In the genomic region with DNA sequence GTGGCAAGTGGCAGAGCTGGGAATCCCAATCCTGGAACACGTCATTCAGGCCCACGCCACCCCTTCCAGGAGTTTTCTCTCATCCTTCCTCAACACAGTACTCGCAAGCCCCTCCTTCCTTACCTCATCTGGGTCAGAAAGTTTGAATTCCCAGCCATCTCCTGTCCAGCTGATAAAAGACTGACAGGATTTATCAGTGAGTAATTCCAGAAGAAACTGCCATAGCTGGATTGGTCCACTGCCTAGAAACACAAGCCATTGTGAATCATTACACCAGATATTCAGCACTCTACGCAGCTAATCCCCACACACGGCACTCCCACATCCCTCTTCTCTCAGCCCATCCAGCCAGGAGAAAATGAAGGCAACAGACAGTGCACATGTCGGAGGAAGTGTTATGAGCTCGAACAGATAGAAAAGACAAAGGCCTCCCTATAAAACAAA, we compare ENCODE assay signal across 9 cellular contexts.
DNase-seq lines count a peak whose midpoint lies in the region; ATAC-seq and TF ChIP-seq lines count a peak whose summit lies in the region.
"Had no signal": no experiment of that assay in that cellular context is flagged by ENCODE, and none has a peak within 500 bp of the region (broad histone marks: within the 10 kb centered on the region; RNA-seq: fewer than 3 reads in every experiment).

No MANE protein-coding gene starts in this region.

- H3K27me3 Mint-ChIP-seq in MCF 10A (ENCODE audit: insufficient read depth, unreplicated experiment): no peaks in the 10 kb centered on the region

- no peaks in the 10 kb centered on the region for H3K9me3 Mint-ChIP-seq in MCF 10A (ENCODE audit: unreplicated experiment)

- TF ChIP-seq CTCF in breast epithelium (IDR thresholded peaks at IDR 0.05) (no peak), MCF 10A (IDR thresholded peaks at IDR 0.05; ENCODE audit: unreplicated experiment) (no peak)

- H3K4me1 ChIP-seq in breast epithelium (peaks cover 0 to 4% of the 10 kb centered on the region in 2 donors), muscle layer of duodenum (ENCODE audit: control insufficient read depth in 1 of 2, insufficient read depth in 2 of 2, low read length in 2 of 2) (peaks cover 5 to 23% of the 10 kb centered on the region in 2 donors), aorta (ENCODE audit: control insufficient read depth in 1 of 2, insufficient read depth in 2 of 2, low read length in 2 of 2) (peaks cover 3 to 14% of the 10 kb centered on the region in 2 donors)

- CTCF ChIA-PET in MCF 10A (lab: Yijun Ruan, JAX): no interaction called here

- 7 to 13% methylated on average over 7 of the region's 7 CpGs for WGBS in aorta, 2 donors

- H3K27ac ChIP-seq in breast epithelium (peak overlapping the region; percentile 79 to 86), muscle layer of duodenum (ENCODE audit: low read length) (peak overlapping the region; percentile 13), aorta (ENCODE audit: low read depth in 1 of 2, low read length in 2 of 2) (peak overlapping the region in 1 of 2 donors; percentile 76)

- peaks cover 11% of the 10 kb centered on the region for H3K4me1 Mint-ChIP-seq in MCF 10A (ENCODE audit: insufficient read depth, unreplicated experiment)

- DNase-seq in breast epithelium (ENCODE audit: low spot score in 2 of 2) (no peak), MCF 10A (ENCODE audit: unreplicated experiment) (no peak), dermis microvascular lymphatic vessel endothelial cell (ENCODE audit: low read depth in 2 of 2) (peak; percentile 87 to 94), aorta (no peak), T-helper 9 cell (no peak), RPMI8226 (no peak)
- DNase-seq: COR-L47 had no signal

- H3K4me3 ChIP-seq in breast epithelium: no peak overlapping the region
- H3K4me3 ChIP-seq in muscle layer of duodenum (ENCODE audit: low read depth in 1 of 2, low read length in 2 of 2): no peak overlapping the region
- no peak overlapping the region for H3K4me3 ChIP-seq in aorta (ENCODE audit: low read length in 2 of 2)

- intact Hi-C loops in breast epithelium (cut with DNase I; ENCODE audit: low total_unique reads) (no loop called here), MCF 10A (cut with micrococcal nuclease) (no loop called here), aorta (cut with DNase I) (no loop called here)

- TF ChIP-seq POLR2A in breast epithelium (IDR thresholded peaks at IDR 0.05): no peak

- BruUV-seq in MCF 10A (replicated peaks; lab: Mats Ljungman, UMichigan): no TSS peak

- H3K27me3 ChIP-seq in breast epithelium (no peaks in the 10 kb centered on the region), muscle layer of duodenum (ENCODE audit: low read depth, low read length) (no peaks in the 10 kb centered on the region), aorta (ENCODE audit: control insufficient read depth in 1 of 2, insufficient read depth in 2 of 2, low read length in 1 of 2) (no peaks in the 10 kb centered on the region)

- H3K27ac Mint-ChIP-seq in MCF 10A (ENCODE audit: low read depth, unreplicated experiment): no peak overlapping the region

- no peak overlapping the region for H3K4me3 Mint-ChIP-seq in MCF 10A (ENCODE audit: unreplicated experiment)

- ATAC-seq in aorta (ENCODE audit: low FRiP score): peak; percentile 61
- no peak for ATAC-seq in GM19328 (IDR thresholded peaks at IDR 0.05; ENCODE audit: unreplicated experiment)

- H3K9me3 ChIP-seq in breast epithelium (no peaks in the 10 kb centered on the region), muscle layer of duodenum (ENCODE audit: control insufficient read depth in 1 of 2, low read length in 2 of 2) (no peaks in the 10 kb centered on the region), aorta (ENCODE audit: control insufficient read depth, low read length) (no peaks in the 10 kb centered on the region)

- H3K36me3 ChIP-seq in breast epithelium (no peaks in the 10 kb centered on the region), muscle layer of duodenum (ENCODE audit: control insufficient read depth in 1 of 2, insufficient read depth in 2 of 2, low read length in 2 of 2) (peaks cover 28 to 39% of the 10 kb centered on the region in 2 donors), aorta (ENCODE audit: control insufficient read depth in 1 of 2, insufficient read depth in 2 of 2, low read length in 1 of 2) (peaks cover 2 to 6% of the 10 kb centered on the region in 2 donors)

- POLR2A ChIA-PET in MCF 10A (lab: Yijun Ruan, JAX): interaction anchor here (1.0 to 1.2 kb wide), 2 partner anchors 9 to 58 kb away, joined by 3 to 4 read pairs; no protein-coding TSS in a partner anchor

- peaks cover 19% of the 10 kb centered on the region for H3K36me3 Mint-ChIP-seq in MCF 10A (ENCODE audit: insufficient read depth, unreplicated experiment)

Comparison
In these comparisons a context has a peak if more than half of its experiments do, and no peak if none do; other contexts are left out.
1. DNase-seq: peak in dermis microvascular lymphatic vessel endothelial cell (2 of 2); none in breast epithelium (0 of 2), MCF 10A (single experiment), aorta (0 of 2), T-helper 9 cell (single experiment) and RPMI8226 (single experiment).